ENCODE assay signal across 15 cellular contexts in the genomic region with DNA sequence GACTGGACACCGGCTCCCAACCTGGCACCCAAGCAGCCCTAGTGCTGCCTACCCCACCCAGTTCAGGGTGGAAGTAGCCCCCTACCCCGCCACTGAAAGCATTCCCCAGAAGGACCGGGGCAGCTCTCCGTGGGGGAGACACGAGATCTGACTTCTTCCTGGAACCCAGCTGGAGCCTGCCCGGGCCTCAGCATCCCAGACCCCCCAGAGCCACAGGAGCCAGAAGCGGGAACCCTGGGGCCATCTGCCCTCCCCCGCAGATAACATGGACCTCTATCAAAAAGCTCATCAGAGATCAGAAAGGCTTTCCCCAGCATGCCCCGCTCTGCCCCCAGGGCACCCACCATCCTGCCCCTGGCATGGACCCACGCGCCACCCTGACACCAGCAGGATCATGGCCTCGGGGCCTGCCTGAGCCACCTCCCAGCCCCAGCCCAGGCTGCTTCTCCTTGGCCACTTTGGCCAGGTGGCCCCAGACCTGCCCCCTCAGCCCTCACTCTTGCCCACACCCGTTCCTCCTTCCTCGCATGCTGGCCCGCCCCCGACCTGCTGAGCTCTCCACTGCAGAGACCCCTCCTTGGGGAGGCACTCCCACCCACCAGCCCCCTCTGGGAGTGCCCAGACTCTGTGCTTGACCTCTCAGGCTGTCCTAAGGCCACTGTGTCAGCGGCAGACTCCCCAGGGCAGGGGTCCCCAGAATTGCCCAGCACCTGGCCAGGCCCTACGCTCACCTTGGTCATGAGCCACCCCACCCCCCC. TPM values are rescaled to one million over a fixed set of nuclear protein-coding genes. Genes with fewer than 3 reads are reported as not detected.
DNase-seq lines count a peak whose midpoint lies in the region; ATAC-seq and TF ChIP-seq lines count a peak whose summit lies in the region.
"Had no signal": no experiment of that assay in that cellular context is flagged by ENCODE, and none has a peak within 500 bp of the region (broad histone marks: within the 10 kb centered on the region; RNA-seq: fewer than 3 reads in every experiment).

No MANE protein-coding gene starts in this region.

- H3K9me3 Mint-ChIP-seq in H9: no peaks in the 10 kb centered on the region
- no peaks in the 10 kb centered on the region for H3K9me3 Mint-ChIP-seq in neural progenitor cell
- no peaks in the 10 kb centered on the region for H3K9me3 Mint-ChIP-seq in naive thymus-derived CD8-positive, alpha-beta T cell
- H3K9me3 Mint-ChIP-seq: CD4-positive, alpha-beta memory T cell; GM23338; HFFc6 had no signal

- H3K79me2 ChIP-seq in H9 (ENCODE audit: insufficient read depth, low read length): no peaks in the 10 kb centered on the region
- H3K79me2 ChIP-seq in neural progenitor cell (ENCODE audit: low read depth): no peaks in the 10 kb centered on the region

- intact Hi-C loops in stomach (cut with DNase I; ENCODE audit: low total_unique reads): no loop called here

- H3K36me3 ChIP-seq in neural progenitor cell (no peaks in the 10 kb centered on the region), stomach (no peaks in the 10 kb centered on the region)
- H3K36me3 ChIP-seq: BE2C, HAP-1 had no signal

- DNase-seq in H9 (no peak), RWPE1 (ENCODE audit: low spot score) (no peak), neural progenitor cell (ENCODE audit: low spot score) (no peak), D341Med (ENCODE audit: low spot score) (no peak), stomach (no peak), NCI-H524 treated with DMSO at 0.1 percent for 48 hours (lab: John Stamatoyannopoulos, UW) (no peak)
- DNase-seq in naive thymus-derived CD8-positive, alpha-beta T cell: no peak
- DNase-seq: BE2C; CD4-positive, alpha-beta memory T cell; DND-41; GDM1; HFFc6 had no signal

- no peak overlapping the region for H3K9ac ChIP-seq in H9 (ENCODE audit: extremely low read depth, insufficient read length, low read length)
- H3K9ac ChIP-seq in neural progenitor cell: no peak overlapping the region

- H3K4me3 ChIP-seq in neural progenitor cell (no peak overlapping the region), stomach (no peak overlapping the region)
- H3K4me3 ChIP-seq: GM23338, HAP-1 had no signal

- peaks cover 3% of the 10 kb centered on the region for H3F3A ChIP-seq in neural progenitor cell (ENCODE audit: low read depth)

- H3K9me3 ChIP-seq in H9 (ENCODE audit: control insufficient read depth, low read depth, low read length): no peaks in the 10 kb centered on the region
- H3K9me3 ChIP-seq in neural progenitor cell (ENCODE audit: low read depth): no peaks in the 10 kb centered on the region
- H3K9me3 ChIP-seq in stomach: no peaks in the 10 kb centered on the region
- H3K9me3 ChIP-seq: BE2C, HAP-1 had no signal

- H3K4ac ChIP-seq in H9 (ENCODE audit: low read depth, low read length): no peak overlapping the region

- H2AK5ac ChIP-seq in H9 (ENCODE audit: insufficient read length, low read length): no peak overlapping the region

- no peak for TF ChIP-seq POLR2A in stomach (IDR thresholded peaks at IDR 0.05)

- no peak overlapping the region for H3K27ac Mint-ChIP-seq in H9
- peak overlapping the region; percentile 21 for H3K27ac Mint-ChIP-seq in neural progenitor cell
- no peak overlapping the region for H3K27ac Mint-ChIP-seq in naive thymus-derived CD8-positive, alpha-beta T cell
- H3K27ac Mint-ChIP-seq: GM23338, HFFc6 had no signal

- no peak overlapping the region for H4K8ac ChIP-seq in H9 (replicated peaks; ENCODE audit: insufficient read length, low read depth, low read length)

- no peak overlapping the region for H3T11ph ChIP-seq in H9 (ENCODE audit: low read length)

- H3K4me1 ChIP-seq in H9 (ENCODE audit: insufficient read depth, low read length): 0 out of 2 replicates have a peak, but pooled peaks cover 2% of the 10 kb centered on the region
- H3K4me1 ChIP-seq in neural progenitor cell: peaks cover 12% of the 10 kb centered on the region
- no peaks in the 10 kb centered on the region for H3K4me1 ChIP-seq in stomach
- H3K4me1 ChIP-seq: HAP-1 had no signal

- H4K5ac ChIP-seq in H9 (ENCODE audit: insufficient read length, low read depth, low read length): no peak overlapping the region

- H3K14ac ChIP-seq in H9 (ENCODE audit: insufficient read depth, low read length): peak overlapping the region; percentile 23; the same call in 1 of the 2 replicates

- no peak overlapping the region for H3K27ac ChIP-seq in H9 (ENCODE audit: insufficient read length, low read depth, low read length)
- 0 out of 2 replicates have a peak overlapping the region, but pooled peaks have one; percentile 5 for H3K27ac ChIP-seq in RWPE1
- no peak overlapping the region for H3K27ac ChIP-seq in neural progenitor cell
- H3K27ac ChIP-seq in stomach: no peak overlapping the region
- H3K27ac ChIP-seq: C4-2B had no signal

- peaks cover 6% of the 10 kb centered on the region for H3K27me3 Mint-ChIP-seq in H9 (ENCODE audit: low read depth)
- peaks cover 8% of the 10 kb centered on the region for H3K27me3 Mint-ChIP-seq in neural progenitor cell (ENCODE audit: insufficient read depth, low read depth)
- H3K27me3 Mint-ChIP-seq in naive thymus-derived CD8-positive, alpha-beta T cell: peaks cover 0 to 6% (median 0%) of the 10 kb centered on the region in 5 donors

- H3K36me3 Mint-ChIP-seq in H9 (ENCODE audit: insufficient read depth in 1 of 3, low read depth in 3 of 3) (no peaks in the 10 kb centered on the region), neural progenitor cell (no peaks in the 10 kb centered on the region)
- H3K36me3 Mint-ChIP-seq in naive thymus-derived CD8-positive, alpha-beta T cell: no peaks in the 10 kb centered on the region
- H3K36me3 Mint-ChIP-seq: CD4-positive, alpha-beta memory T cell had no signal

- H2BK20ac ChIP-seq in H9 (ENCODE audit: low read depth, low read length, poor library complexity, severe bottlenecking): no peak overlapping the region

- no peak overlapping the region for H2BK120ac ChIP-seq in H9 (ENCODE audit: low read depth, low read length, poor library complexity, severe bottlenecking)

- peaks cover 9 to 20% of the 10 kb centered on the region in 2 experiments for H3K4me1 Mint-ChIP-seq in H9
- peaks cover 20% of the 10 kb centered on the region for H3K4me1 Mint-ChIP-seq in neural progenitor cell
- H3K4me1 Mint-ChIP-seq in naive thymus-derived CD8-positive, alpha-beta T cell: no peaks in the 10 kb centered on the region
- H3K4me1 Mint-ChIP-seq: CD4-positive, alpha-beta memory T cell had no signal

- H2AFZ ChIP-seq in H9 (ENCODE audit: low read length) (no peak overlapping the region), neural progenitor cell (replicated peaks) (no peak overlapping the region)
- H2AFZ ChIP-seq: GM23338 had no signal

- POLR2A ChIA-PET in RWPE1 (lab: Yijun Ruan, JAX; ENCODE audit: low non-redundant PET): no interaction called here
- POLR2A ChIA-PET in naive thymus-derived CD8-positive, alpha-beta T cell (lab: Charles Lee): no interaction called here

- no peak overlapping the region for H3K23ac ChIP-seq in H9 (ENCODE audit: insufficient read length, low read depth, low read length)

- CTCF ChIA-PET in RWPE1 (lab: Yijun Ruan, JAX): no interaction called here

- ATAC-seq in naive thymus-derived CD8-positive, alpha-beta T cell: no peak

- H3K79me1 ChIP-seq in H9 (ENCODE audit: insufficient read depth, low read depth, low read length, poor library complexity, severe bottlenecking): no peaks in the 10 kb centered on the region

- no CpG with 5 or more reads among the region's 18 CpGs for WGBS in H9 (ENCODE audit: extremely low coverage, insufficient read length, low lambda C conversion rate)
- WGBS in stomach, 5 donors: 75 to 87% (median 82%) methylated on average over 13 to 18 of the region's 18 CpGs

- H3K4me2 ChIP-seq in H9 (ENCODE audit: insufficient read depth, insufficient read length, low read length) (no peak overlapping the region), neural progenitor cell (no peak overlapping the region)
- H3K4me2 ChIP-seq: GM23338 had no signal

- no peaks in the 10 kb centered on the region for H4K20me1 ChIP-seq in H9 (ENCODE audit: control insufficient read depth, insufficient read depth, insufficient read length)
- H4K20me1 ChIP-seq in neural progenitor cell (ENCODE audit: low read depth): no peaks in the 10 kb centered on the region

- H4K91ac ChIP-seq in H9 (ENCODE audit: insufficient read length, low read depth, low read length): no peak overlapping the region

- H3K56ac ChIP-seq in H9 (ENCODE audit: insufficient read length, low read depth, low read length): no peak overlapping the region

- H2BK15ac ChIP-seq in H9 (ENCODE audit: low read depth, low read length): no peak overlapping the region

- H3K27me3 ChIP-seq in H9 (ENCODE audit: insufficient read depth, low read length) (no peaks in the 10 kb centered on the region), neural progenitor cell (no peaks in the 10 kb centered on the region), stomach (peaks cover 0 to 72% (median 9%) of the 10 kb centered on the region in 3 donors)
- H3K27me3 ChIP-seq: BE2C had no signal

- H3K23me2 ChIP-seq in H9 (ENCODE audit: insufficient read length, low read depth, low read length, poor library complexity, severe bottlenecking): no peaks in the 10 kb centered on the region

- H3K4me3 Mint-ChIP-seq in H9: no peak overlapping the region; a peak in 1 of 5 replicates
- H3K4me3 Mint-ChIP-seq in neural progenitor cell: no peak overlapping the region
- H3K4me3 Mint-ChIP-seq in naive thymus-derived CD8-positive, alpha-beta T cell: no peak overlapping the region
- H3K4me3 Mint-ChIP-seq: CD4-positive, alpha-beta memory T cell; GM23338; HFFc6 had no signal

- H3K18ac ChIP-seq in H9 (ENCODE audit: insufficient read length, low read depth, low read length): no peak overlapping the region

- H2BK5ac ChIP-seq in H9 (ENCODE audit: insufficient read length, low read length): no peak overlapping the region

- no peak for TF ChIP-seq CTCF in H9 (conservative IDR thresholded peaks at IDR 0.05)
- no peak for TF ChIP-seq CTCF in RWPE1 (conservative IDR thresholded peaks at IDR 0.05; ENCODE audit: low read depth)
- TF ChIP-seq CTCF in neural progenitor cell (IDR thresholded peaks at IDR 0.05): no peak
- no peak for TF ChIP-seq CTCF in stomach (IDR thresholded peaks at IDR 0.05)

- H2BK12ac ChIP-seq in H9 (ENCODE audit: insufficient read length, low read depth, low read length): no peak overlapping the region

- no peak for TF ChIP-seq EP300 in stomach (IDR thresholded peaks at IDR 0.05)

RNA-seq across cellular contexts. Expression of a gene that starts 17.1 kb away (rescaled TPM):
- 0.09 and 0.31 TPM in 2 replicates for total RNA-seq in H9 (2021)
- total RNA-seq in neural progenitor cell (ENCODE audit: low replicate concordance): 1.8 and 3.5 TPM in 2 replicates
- total RNA-seq in stomach: not detected
- polyA plus RNA-seq in stomach: 1 to 10 TPM in 1 of 3 donors, under 1 TPM in 1, not detected in 1; 0.06 to 2.0 TPM
- total RNA-seq in naive thymus-derived CD8-positive, alpha-beta T cell: not detected
- not detected for polyA plus RNA-seq in naive thymus-derived CD8-positive, alpha-beta T cell
- total RNA-seq: CD4-positive, alpha-beta memory T cell had no signal
- polyA plus RNA-seq: CD4-positive, alpha-beta memory T cell; GM23338 had no signal
